ENCODE assay signal across 16 cellular contexts in genomic region chr16:89910717-89911354, GRCh38. TPM values are rescaled to one million over a fixed set of nuclear protein-coding genes. Genes with fewer than 3 reads are reported as not detected.
A peak's percentile ranks its signal among the peaks of the same experiment; 100 is the strongest.
DNase-seq lines count a peak whose midpoint lies in the region; ATAC-seq and TF ChIP-seq lines count a peak whose summit lies in the region.
"Had no signal": no experiment of that assay in that cellular context is flagged by ENCODE, and none has a peak within 500 bp of the region (broad histone marks: within the 10 kb centered on the region; RNA-seq: fewer than 3 reads in every experiment).

No MANE protein-coding gene starts in this region.

- H3K27ac Mint-ChIP-seq in osteocyte (ENCODE audit: unreplicated experiment), result peak overlapping the region; percentile 41
- H3K27ac Mint-ChIP-seq: activated CD8-positive, alpha-beta memory T cell treated with anti-CD3 and anti-CD28 coated beads, Interleukin-2, amount 10 ng/mL, durations not matched to agents 7 days and 5 days; T-helper 2 cell treated with Interferon-gamma antibody and Interleukin-4, amounts not matched to agents 5 μg/mL and 100 μg/mL, for 36 hours had no signal

- H3K4me3 ChIP-seq in DND-41 (ENCODE audit: low read depth in 1 of 2, low read length in 2 of 2), result no peak overlapping the region
- H3K4me3 ChIP-seq in Panc1 (ENCODE audit: low read depth in 2 of 2, low read length in 2 of 2), result no peak overlapping the region
- no peak overlapping the region for H3K4me3 ChIP-seq in gastroesophageal sphincter
- H3K4me3 ChIP-seq: stomach, uterus had no signal

- H3K36me3 Mint-ChIP-seq in osteocyte (ENCODE audit: unreplicated experiment), result peaks cover 23% of the 10 kb centered on the region

- H2AFZ ChIP-seq in DND-41 (ENCODE audit: low read depth, low read length), result no peak overlapping the region

- H3K27ac ChIP-seq in DND-41 (ENCODE audit: low read length) (no peak overlapping the region), Panc1 (ENCODE audit: low read length) (no peak overlapping the region), gastroesophageal sphincter (peak overlapping the region in 1 of 4 donors; percentile 36)
- H3K27ac ChIP-seq: neutrophil, uterus had no signal

- H3K36me3 ChIP-seq in DND-41 (ENCODE audit: insufficient read depth, low read length) (peaks cover 57% of the 10 kb centered on the region), Panc1 (ENCODE audit: control insufficient read depth, insufficient read depth, low read length) (peaks cover 3% of the 10 kb centered on the region; the same call in 1 of the 2 replicates), gastroesophageal sphincter (peaks cover 0 to 75% of the 10 kb centered on the region in 2 donors)
- H3K36me3 ChIP-seq: uterus had no signal

- H3K79me2 ChIP-seq in DND-41 (ENCODE audit: insufficient read depth, low read length), result no peaks in the 10 kb centered on the region

- peaks cover 3% of the 10 kb centered on the region for H3K4me1 Mint-ChIP-seq in osteocyte (ENCODE audit: unreplicated experiment)

- H3K4me1 ChIP-seq in DND-41 (ENCODE audit: insufficient read depth, low read length) (peaks cover 3% of the 10 kb centered on the region), Panc1 (ENCODE audit: control insufficient read depth, insufficient read depth, low read length) (no peaks in the 10 kb centered on the region), gastroesophageal sphincter (peaks cover 0 to 11% (median 6%) of the 10 kb centered on the region in 3 donors)
- H3K4me1 ChIP-seq: Caco-2, uterus had no signal

- no peak overlapping the region for H3K4me3 Mint-ChIP-seq in osteocyte (ENCODE audit: unreplicated experiment)
- H3K4me3 Mint-ChIP-seq: activated CD8-positive, alpha-beta memory T cell treated with anti-CD3 and anti-CD28 coated beads, Interleukin-2, amount 10 ng/mL, durations not matched to agents 7 days and 5 days; T-helper 2 cell treated with Interferon-gamma antibody and Interleukin-4, amounts not matched to agents 5 μg/mL and 100 μg/mL, for 36 hours had no signal

- CTCF ChIA-PET in Panc1 (lab: Charles Lee), result interaction anchor here (0.7 kb wide), 2 partner anchors 27 to 921 kb away, joined by 3 to 4 read pairs; no protein-coding TSS in a partner anchor

- POLR2A ChIA-PET in Panc1 (lab: Charles Lee), result no interaction called here

- H4K20me1 ChIP-seq in DND-41 (ENCODE audit: insufficient read depth, low read length), result peaks cover 59% of the 10 kb centered on the region

- intact Hi-C loops in Panc1 (cut with micrococcal nuclease; ENCODE audit: unreplicated experiment), result no loop called here

- H3K9me3 ChIP-seq in DND-41 (ENCODE audit: insufficient read depth, low read length, severe bottlenecking) (no peaks in the 10 kb centered on the region), Panc1 (ENCODE audit: control insufficient read depth, insufficient read depth, low read depth, low read length) (no peaks in the 10 kb centered on the region), gastroesophageal sphincter (no peaks in the 10 kb centered on the region)
- H3K9me3 ChIP-seq: Caco-2, neutrophil, stomach, uterus had no signal

- H3K4me2 ChIP-seq in DND-41 (ENCODE audit: insufficient read depth, low read length), result no peak overlapping the region

- no peak for TF ChIP-seq POLR2A in gastroesophageal sphincter (IDR thresholded peaks at IDR 0.05)

- in situ Hi-C loops in Panc1 (cut with HindIII; ENCODE audit: low pct_unique_long_range_greater_than_20kb, low sequenced_read_pairs), result no loop called here

- ATAC-seq in DND-41 (ENCODE audit: insufficient read depth, low read depth) (0 out of 3 replicates have a peak, but pooled peaks have one; percentile 6), Panc1 (no peak), gastroesophageal sphincter (peak; percentile 19), GM19452 (IDR thresholded peaks at IDR 0.05; ENCODE audit: unreplicated experiment) (no peak)

- no peaks in the 10 kb centered on the region for H3K9me3 Mint-ChIP-seq in osteocyte (ENCODE audit: unreplicated experiment)
- H3K9me3 Mint-ChIP-seq: T-helper 2 cell treated with Interferon-gamma antibody and Interleukin-4, amounts not matched to agents 5 μg/mL and 100 μg/mL, for 36 hours had no signal

- H3K27me3 Mint-ChIP-seq in osteocyte (ENCODE audit: unreplicated experiment), result no peaks in the 10 kb centered on the region
- H3K27me3 Mint-ChIP-seq: activated CD8-positive, alpha-beta memory T cell treated with anti-CD3 and anti-CD28 coated beads, Interleukin-2, amount 10 ng/mL, durations not matched to agents 7 days and 5 days had no signal

- TF ChIP-seq EP300 in gastroesophageal sphincter (IDR thresholded peaks at IDR 0.05), result no peak

- H3K9ac ChIP-seq in DND-41 (ENCODE audit: low read depth, low read length), result no peak overlapping the region

- DNase-seq in DND-41 (no peak), Panc1 (ENCODE audit: low read depth, low spot score) (no peak), osteocyte (ENCODE audit: extremely low spot score, unreplicated experiment) (no peak), T-helper 1 cell (no peak), inferior parietal cortex (ENCODE audit: extremely low spot score) (no peak), AG20443 (ENCODE audit: low spot score) (no peak)
- DNase-seq: NCI-H2107, NCI-H524 treated with DMSO at 0.1 percent for 48 hours had no signal

- no peaks in the 10 kb centered on the region for H3K27me3 ChIP-seq in DND-41 (ENCODE audit: insufficient read depth, low read length, poor library complexity)
- H3K27me3 ChIP-seq in Panc1 (ENCODE audit: control insufficient read depth, insufficient read depth, low read length), result no peaks in the 10 kb centered on the region
- no peaks in the 10 kb centered on the region for H3K27me3 ChIP-seq in gastroesophageal sphincter
- H3K27me3 ChIP-seq: neutrophil, stomach, uterus had no signal

- no TSS peak for BruUV-seq in Panc1 (replicated peaks; lab: Mats Ljungman, UMichigan)

- TF ChIP-seq CTCF in DND-41 (IDR thresholded peaks at IDR 0.05; ENCODE audit: borderline replicate concordance, extremely low read depth, low read length, poor library complexity, severe bottlenecking) (no peak), Panc1 (IDR thresholded peaks at IDR 0.05) (0 out of 2 replicates have a peak, but pooled peaks have one; percentile 5), gastroesophageal sphincter (IDR thresholded peaks at IDR 0.05) (no peak), osteocyte (IDR thresholded peaks at IDR 0.05) (no peak)

- WGBS in gastroesophageal sphincter (ENCODE audit: low coverage in 1 of 2), 2 donors, result 80 to 89% methylated on average over 1 to 14 of the region's 27 CpGs

RNA-seq across cellular contexts. Expression of gene MC1R, which starts 7.8 kb away (rescaled TPM):
- total RNA-seq in Panc1 (2021; ENCODE audit: unreplicated experiment), result 8.7 TPM
- polyA plus RNA-seq in Panc1 (2012; ENCODE audit: insufficient read length), result 12.0 TPM
- 1 to 10 TPM; 1.0 to 7.3 (median 3.6) TPM for total RNA-seq in gastroesophageal sphincter
- total RNA-seq in osteocyte, result 6.5 and 6.9 TPM in 2 replicates

RNA-seq across cellular contexts. Expression of gene TUBB3, which starts 12.3 kb away (rescaled TPM):
- total RNA-seq in Panc1 (2021; ENCODE audit: unreplicated experiment) (205 TPM), gastroesophageal sphincter (10 to 100 TPM in 2 of 4 donors, 1 to 10 TPM in 2; 5.3 to 11.8 (median 9.1) TPM), osteocyte (84.9 and 95.8 TPM in 2 replicates)
- polyA plus RNA-seq in Panc1 (2012; ENCODE audit: insufficient read length), result 463 TPM

RNA-seq across cellular contexts. Expression of gene TCF25, which starts 37.4 kb away (rescaled TPM):
- total RNA-seq in Panc1 (2021; ENCODE audit: unreplicated experiment) (144 TPM), gastroesophageal sphincter (100 to 1,000 TPM; 118 to 165 (median 134) TPM), osteocyte (251 and 267 TPM in 2 replicates)
- polyA plus RNA-seq in Panc1 (2012; ENCODE audit: insufficient read length), result 163 TPM

RNA-seq across cellular contexts. Expression of gene DEF8, which starts 37.7 kb away (rescaled TPM):
- total RNA-seq in Panc1 (2021; ENCODE audit: unreplicated experiment), result 64.6 TPM
- 70.1 TPM for polyA plus RNA-seq in Panc1 (2012; ENCODE audit: insufficient read length)
- 100 to 1,000 TPM in 1 of 4 donors, 10 to 100 TPM in 3; 86.3 to 116 (median 90.1) TPM for total RNA-seq in gastroesophageal sphincter
- 78.7 and 82.8 TPM in 2 replicates for total RNA-seq in osteocyte

Comparison
In these comparisons a context has a peak if more than half of its experiments do, and no peak if none do; other contexts are left out.
1. ATAC-seq: peak in DND-41 (single experiment) and gastroesophageal sphincter (single experiment); none in Panc1 (single experiment) and GM19452 (single experiment).